ENCODE assay signal across 11 cellular contexts in the genomic region with DNA sequence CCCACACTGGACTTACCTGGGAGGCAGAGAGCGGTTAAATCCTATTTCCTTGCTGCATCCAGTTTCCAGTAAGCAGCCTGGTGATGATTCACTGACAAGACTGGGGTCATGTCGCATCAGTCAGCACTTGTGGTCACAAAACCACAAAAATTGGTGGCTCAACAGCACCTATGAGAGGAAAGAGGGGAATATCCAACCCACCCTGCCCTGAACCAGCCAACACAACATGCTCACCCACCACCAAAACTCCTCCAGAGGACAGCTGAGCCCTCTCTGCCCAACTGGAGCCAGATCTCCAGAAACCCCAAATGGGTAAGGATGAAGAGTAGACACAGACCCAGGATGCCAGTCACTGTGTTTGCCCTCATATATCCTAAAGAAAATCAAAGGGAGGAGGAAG.
DNase-seq lines count a peak whose midpoint lies in the region; ATAC-seq, FAIRE-seq and TF ChIP-seq lines count a peak whose summit lies in the region.
"Had no signal": no experiment of that assay in that cellular context is flagged by ENCODE, and none has a peak within 500 bp of the region (broad histone marks: within the 10 kb centered on the region; RNA-seq: fewer than 3 reads in every experiment).

No MANE protein-coding gene starts in this region.

- no peak for TF ChIP-seq RAD21 in IMR-90 (IDR thresholded peaks at IDR 0.05; ENCODE audit: low read length)

- in situ Hi-C loops in IMR-90 (cut with MboI; ENCODE audit: low sequenced_read_pairs) = no loop called here

- H4K5ac ChIP-seq in IMR-90 (ENCODE audit: low read depth, low read length) = no peak overlapping the region

- H2BK120ac ChIP-seq in IMR-90 (ENCODE audit: low read depth, low read length) = no peak overlapping the region

- no peak overlapping the region for H4K91ac ChIP-seq in IMR-90 (ENCODE audit: insufficient read depth, low read depth, low read length)

- POLR2A ChIA-PET in IMR-90 (lab: Charles Lee; ENCODE audit: unreplicated experiment) = no interaction called here

- H3K4ac ChIP-seq in IMR-90 (ENCODE audit: low read depth, low read length) = 0 out of 2 replicates have a peak overlapping the region, but pooled peaks have one; percentile 13

- no peaks in the 10 kb centered on the region for H4K20me1 ChIP-seq in IMR-90 (ENCODE audit: insufficient read depth, low read length)

- H3K9me3 Mint-ChIP-seq in natural killer cell treated with Interleukin-12 subunit alpha and Interleukin-12 subunit beta and Interleukin-15 and Interleukin-18, amount 100 ng/mL, for 72 hours = no peaks in the 10 kb centered on the region

- no peak overlapping the region for H3K4me2 ChIP-seq in IMR-90 (ENCODE audit: low read depth, low read length)

- H2BK15ac ChIP-seq in IMR-90 (ENCODE audit: low read depth, low read length) = no peak overlapping the region

- H3K9me3 ChIP-seq in IMR-90 (ENCODE audit: control insufficient read depth, insufficient read depth, low read length) = no peaks in the 10 kb centered on the region
- H3K9me3 ChIP-seq in adrenal gland (replicated peaks in 1 of 3) = no peaks in the 10 kb centered on the region
- no peaks in the 10 kb centered on the region for H3K9me3 ChIP-seq in WERI-Rb-1 (ENCODE audit: severe bottlenecking)
- H3K9me3 ChIP-seq: right lobe of liver had no signal

- intact Hi-C loops in IMR-90 (cut with micrococcal nuclease) (no loop called here), adrenal gland (cut with DNase I) (no loop called here)

- H3K27ac Mint-ChIP-seq in natural killer cell treated with Interleukin-12 subunit alpha and Interleukin-12 subunit beta and Interleukin-15 and Interleukin-18, amount 100 ng/mL, for 72 hours = peak overlapping the region; percentile 40 to 76

- no TSS peak for BruUV-seq in IMR-90 (replicated peaks; lab: Mats Ljungman, UMichigan)

- peaks cover 0 to 8% of the 10 kb centered on the region in 2 experiments; a peak in 1 of 4 replicates for H3K79me1 ChIP-seq in IMR-90 (ENCODE audit: low read depth in 1 of 2, low read length in 2 of 2)

- H3K9me1 ChIP-seq in IMR-90 (ENCODE audit: insufficient read depth, low read length) = peaks cover 11% of the 10 kb centered on the region; the same call in 1 of the 2 replicates

- no peak overlapping the region for H2AK9ac ChIP-seq in IMR-90 (replicated peaks; ENCODE audit: low read depth, low read length, poor library complexity)

- peak overlapping the region; percentile 20; the same call in 1 of the 2 replicates for H2AK5ac ChIP-seq in IMR-90 (ENCODE audit: low read depth, low read length)

- dilution Hi-C loops in IMR-90 (cut with HindIII; ENCODE audit: low sequenced_read_pairs, unreplicated experiment) = no loop called here

- no peak overlapping the region for H2BK20ac ChIP-seq in IMR-90 (ENCODE audit: low read depth, low read length)

- H3K4me1 ChIP-seq in IMR-90 (ENCODE audit: control insufficient read depth, insufficient read depth, low read length) = peaks cover 10% of the 10 kb centered on the region
- peaks cover 71 to 92% of the 10 kb centered on the region in 2 donors for H3K4me1 ChIP-seq in adrenal gland (replicated peaks in 1 of 2)

- H3K36me3 Mint-ChIP-seq in natural killer cell treated with Interleukin-12 subunit alpha and Interleukin-12 subunit beta and Interleukin-15 and Interleukin-18, amount 100 ng/mL, for 72 hours = peaks cover 14% of the 10 kb centered on the region

- H3K4me3 ChIP-seq in IMR-90 (ENCODE audit: insufficient read depth, low read depth, low read length) = no peak overlapping the region
- H3K4me3 ChIP-seq in adrenal gland = no peak overlapping the region
- no peak overlapping the region for H3K4me3 ChIP-seq in WERI-Rb-1 (ENCODE audit: low read depth, low read length)
- H3K4me3 ChIP-seq: right lobe of liver had no signal

- H2BK5ac ChIP-seq in IMR-90 (ENCODE audit: low read depth, low read length, poor library complexity, severe bottlenecking) = no peak overlapping the region

- H3K36me3 ChIP-seq in IMR-90 (ENCODE audit: control insufficient read depth, insufficient read depth, low read length) (peaks cover 8% of the 10 kb centered on the region; the same call in 1 of the 2 replicates), adrenal gland (replicated peaks in 1 of 2) (peaks cover 0 to 80% of the 10 kb centered on the region in 2 donors), WERI-Rb-1 (peaks cover 58% of the 10 kb centered on the region)

- H4K8ac ChIP-seq in IMR-90 (ENCODE audit: low read depth in 2 of 2, low read length in 2 of 2) = no peak overlapping the region

- H3K14ac ChIP-seq in IMR-90 (replicated peaks; ENCODE audit: low read depth, low read length) = 0 out of 2 replicates have a peak overlapping the region, but pooled peaks have one; percentile 15

- no peak overlapping the region for H3K9ac ChIP-seq in IMR-90 (ENCODE audit: low read depth, low read length)

- H3K27me3 ChIP-seq in IMR-90 (ENCODE audit: control insufficient read depth, insufficient read depth, low read length) (no peaks in the 10 kb centered on the region), adrenal gland (no peaks in the 10 kb centered on the region), WERI-Rb-1 (ENCODE audit: insufficient read depth, low read depth, severe bottlenecking) (no peaks in the 10 kb centered on the region)
- H3K27me3 ChIP-seq: right lobe of liver had no signal

- no peak overlapping the region for H2AFZ ChIP-seq in IMR-90 (replicated peaks; ENCODE audit: low read length, poor library complexity)

- peaks cover 39 to 48% of the 10 kb centered on the region in 2 donors for H3K4me1 Mint-ChIP-seq in natural killer cell treated with Interleukin-12 subunit alpha and Interleukin-12 subunit beta and Interleukin-15 and Interleukin-18, amount 100 ng/mL, for 72 hours (ENCODE audit: low read depth in 2 of 2)

- H3K27me3 Mint-ChIP-seq in natural killer cell treated with Interleukin-12 subunit alpha and Interleukin-12 subunit beta and Interleukin-15 and Interleukin-18, amount 100 ng/mL, for 72 hours = no peaks in the 10 kb centered on the region

- CTCF ChIA-PET in IMR-90 (lab: Yijun Ruan, JAX) = no interaction called here

- H3K23ac ChIP-seq in IMR-90 (ENCODE audit: low read depth, low read length) = no peak overlapping the region

- no peak overlapping the region for H3K56ac ChIP-seq in IMR-90 (ENCODE audit: extremely low read depth, insufficient read depth, low read length)

- no peak for FAIRE-seq in D721Med (lab: Jason Lieb, UNC)

- ATAC-seq in IMR-90 (ENCODE audit: low read depth) (no peak), GM21717 (IDR thresholded peaks at IDR 0.05; ENCODE audit: unreplicated experiment) (no peak), HG03439 (IDR thresholded peaks at IDR 0.05; ENCODE audit: unreplicated experiment) (no peak)
- ATAC-seq in natural killer cell treated with Interleukin-12 subunit alpha and Interleukin-12 subunit beta and Interleukin-15 and Interleukin-18, amount 100 ng/mL, for 72 hours = peak; percentile 60 to 73
- ATAC-seq: right lobe of liver had no signal

- H3K27ac ChIP-seq in IMR-90 (ENCODE audit: insufficient read depth, low read length) (no peak overlapping the region), adrenal gland (peak overlapping the region in 4 of 5 donors; percentile 21 to 98 (median 76)), WERI-Rb-1 (no peak overlapping the region)

- no peak overlapping the region for H3K18ac ChIP-seq in IMR-90 (ENCODE audit: low read depth, low read length)

- H3K4me3 Mint-ChIP-seq in natural killer cell treated with Interleukin-12 subunit alpha and Interleukin-12 subunit beta and Interleukin-15 and Interleukin-18, amount 100 ng/mL, for 72 hours = peak overlapping the region; percentile 38

- TF ChIP-seq POLR2A in IMR-90 (IDR thresholded peaks at IDR 0.05; ENCODE audit: low read depth, low read length) (no peak), adrenal gland (IDR thresholded peaks at IDR 0.05) (no peak)

- no CpG with 5 or more reads among the region's 2 CpGs for WGBS in IMR-90 (ENCODE audit: extremely low coverage in 2 of 2, insufficient read length in 1 of 2), 2 experiments
- 57 to 66% (median 64%) methylated on average over 2 of the region's 2 CpGs for WGBS in adrenal gland, 4 donors

- TF ChIP-seq CTCF in IMR-90 (conservative IDR thresholded peaks at IDR 0.05; ENCODE audit: low read depth, low read length) = no peak
- no peak for TF ChIP-seq CTCF in adrenal gland (IDR thresholded peaks at IDR 0.05)
- no peak for TF ChIP-seq CTCF in WERI-Rb-1 (IDR thresholded peaks at IDR 0.05; ENCODE audit: low read depth, low read length)
- TF ChIP-seq CTCF in D721Med (IDR thresholded peaks at IDR 0.05; ENCODE audit: insufficient read depth, missing control alignments) = no peak

- DNase-seq in AG08396 (ENCODE audit: low spot score) = peak; percentile 53
- DNase-seq in IMR-90 = peak; percentile 67
- peak in 3 of 7 donors; percentile 13 to 52 (median 33) for DNase-seq in adrenal gland
- no peak for DNase-seq in natural killer cell treated with Interleukin-12 subunit alpha and Interleukin-12 subunit beta and Interleukin-15 and Interleukin-18, amount 100 ng/mL, for 72 hours (ENCODE audit: low spot score)
- DNase-seq in WERI-Rb-1 = no peak
- DNase-seq in D721Med (ENCODE audit: insufficient read length, low spot score) = no peak
- DNase-seq: H7, NCI-H2171 treated with DMSO at 0.1 percent for 48 hours had no signal

TF ChIP-seq in IMR-90, 13 proteins besides CTCF, POLR2A, EP300 and RAD21:
- TF ChIP-seq FOS (IDR thresholded peaks at IDR 0.05; ENCODE audit: low read depth, low read length) (0 out of 2 replicates have a peak, but pooled peaks have one; percentile 15), CEBPB (IDR thresholded peaks at IDR 0.05; ENCODE audit: low read depth, low read length) (no peak), RFX5 (IDR thresholded peaks at IDR 0.05; ENCODE audit: low read depth, low read length) (no peak), RCOR1 (IDR thresholded peaks at IDR 0.05; ENCODE audit: insufficient replicate concordance, low read length) (no peak), MAZ (IDR thresholded peaks at IDR 0.05; ENCODE audit: borderline replicate concordance, low read depth, low read length) (no peak), MAFK (IDR thresholded peaks at IDR 0.05; ENCODE audit: low read depth, low read length) (0 out of 2 replicates have a peak, but pooled peaks have one; percentile 7), MXI1 (IDR thresholded peaks at IDR 0.05; ENCODE audit: borderline replicate concordance, low read depth, low read length) (no peak)

Comparison
In these comparisons a context has a peak if more than half of its experiments do, and no peak if none do; other contexts are left out.
1. DNase-seq: peak in AG08396 (single experiment) and IMR-90 (single experiment); none in natural killer cell treated with Interleukin-12 subunit alpha and Interleukin-12 subunit beta and Interleukin-15 and Interleukin-18, amount 100 ng/mL, for 72 hours (single experiment), WERI-Rb-1 (single experiment) and D721Med (single experiment).
2. ATAC-seq: peak in natural killer cell treated with Interleukin-12 subunit alpha and Interleukin-12 subunit beta and Interleukin-15 and Interleukin-18, amount 100 ng/mL, for 72 hours (2 of 2); none in IMR-90 (single experiment), GM21717 (single experiment) and HG03439 (single experiment).
3. H3K27ac ChIP-seq: peak in adrenal gland (4 of 5); none in IMR-90 (single experiment) and WERI-Rb-1 (single experiment).